Comparison of ENCODE assay signal across 27 cellular contexts in genomic region chr6:144885817-144886216, GRCh38.
"Had no signal": no experiment of that assay in that cellular context is flagged by ENCODE, and none has a peak within 500 bp of the region (broad histone marks: within the 10 kb centered on the region; RNA-seq: fewer than 3 reads in every experiment).

No MANE protein-coding gene starts in this region.

- H3K4me1 ChIP-seq: ascending aorta had no signal

- DNase-seq: activated B cell treated with CpG ODN at 0.5 μM for 24 hours; activated CD4-positive, alpha-beta memory T cell treated with anti-CD3 and anti-CD28 coated beads for 36 hours; activated CD4-positive, alpha-beta T cell treated with anti-CD3 and anti-CD28 coated beads for 4 hours; activated CD4-positive, alpha-beta T cell treated with anti-CD3 and anti-CD28 coated beads, Interleukin-2, amount 10 ng/mL, durations not matched to agents 24 days and 14 days; activated CD4-positive, alpha-beta T cell treated with anti-CD3 and anti-CD28 coated beads, Interleukin-2, amount 50 U/mL, for 1 hour; activated CD4-positive, alpha-beta T cell treated with anti-CD3 and anti-CD28 coated beads, Interleukin-2, amount 50 U/mL, for 4 hours; activated CD4-positive, CD25-positive, alpha-beta regulatory T cell treated with anti-CD3 and anti-CD28 coated beads, Interleukin-2, amount 50 U/mL, for 72 hours; activated CD8-positive, alpha-beta memory T cell treated with anti-CD3 and anti-CD28 coated beads, Interleukin-2, amount 50 U/mL, for 4 hours; activated CD8-positive, alpha-beta T cell treated with anti-CD3 and anti-CD28 coated beads for 36 hours; activated effector memory CD4-positive, alpha-beta T cell treated with Interleukin-2 at 50 U/mL for 16 hours; activated gamma-delta T cell; activated naive CD4-positive, alpha-beta T cell treated with anti-CD3 and anti-CD28 coated beads, Interleukin-2, amount 10 ng/mL, durations not matched to agents 7 days and 5 days; activated naive CD4-positive, alpha-beta T cell treated with Interleukin-2 at 50 U/mL for 16 hours; activated naive CD8-positive, alpha-beta T cell treated with anti-CD3 and anti-CD28 coated beads, Interleukin-2, amount 10 ng/mL, durations not matched to agents 7 days and 5 days; activated naive CD8-positive, alpha-beta T cell treated with anti-CD3 and anti-CD28 coated beads, Interleukin-2, amount 50 U/mL, for 24 hours; activated T-cell treated with anti-CD3 and anti-CD28 coated beads, Interleukin-2, amount 50 U/mL, for 24 hours; activated T-cell treated with anti-CD3 and anti-CD28 coated beads, Interleukin-2, amount 50 U/mL, for 48 hours; amygdala; anterior cingulate cortex; central memory CD4-positive, alpha-beta T cell; T-helper 1 cell; T-helper 2 cell; T-helper 9 cell had no signal

- H3K27me3 ChIP-seq: ascending aorta had no signal

- H3K9me3 ChIP-seq: ascending aorta had no signal

- FAIRE-seq: bronchial epithelial cell, TTC549 had no signal

- H3K36me3 ChIP-seq: ascending aorta had no signal

- H3K4me3 ChIP-seq: ascending aorta had no signal

- H3K27ac ChIP-seq: ascending aorta, VCaP had no signal

- ATAC-seq: activated CD8-positive, alpha-beta T cell treated with anti-CD3 and anti-CD28 coated beads for 36 hours; activated naive CD8-positive, alpha-beta T cell treated with anti-CD3 and anti-CD28 coated beads, Interleukin-2, amount 50 U/mL, for 24 hours had no signal
